ENCODE assay signal across 8 cellular contexts in the genomic region with DNA sequence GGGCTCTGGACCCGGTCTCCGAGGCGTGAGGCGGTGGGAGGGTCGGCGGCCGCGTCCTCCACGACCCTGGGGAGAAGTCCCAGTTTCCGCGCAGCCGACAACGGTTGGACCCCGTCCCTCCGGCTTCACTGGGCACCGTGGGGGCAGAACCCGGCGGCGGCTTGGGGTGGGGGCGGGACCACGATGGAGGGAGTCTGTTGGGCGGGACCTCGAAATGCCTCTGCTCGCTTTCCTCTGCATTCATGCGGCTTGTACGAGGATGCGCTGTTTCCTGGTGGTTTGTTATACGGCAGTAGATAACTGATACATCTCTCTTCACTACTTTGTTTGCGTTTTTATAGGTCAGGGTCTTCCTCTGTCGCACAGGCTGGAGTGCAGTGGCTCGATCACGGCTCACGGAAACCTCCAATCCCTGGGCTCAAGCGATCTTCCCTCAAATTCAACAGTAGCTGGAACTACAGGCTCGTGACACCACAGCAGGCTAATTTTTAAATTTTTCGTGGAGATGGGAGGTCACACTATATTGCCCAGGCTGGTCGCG. TPM values are rescaled to one million over a fixed set of nuclear protein-coding genes. Genes with fewer than 3 reads are reported as not detected.
DNase-seq lines count a peak whose midpoint lies in the region; ATAC-seq and TF ChIP-seq lines count a peak whose summit lies in the region.

No MANE protein-coding gene starts in this region.

- DNase-seq in A673 (ENCODE audit: low spot score): peak; percentile 75
- no peak for DNase-seq in chondrocyte (ENCODE audit: low spot score)
- DNase-seq in stimulated activated CD4-positive, alpha-beta T cell treated with anti-CD3 and anti-CD28 coated beads, Interleukin-4, amount 100 ng/mL, for 1 hour: peak; percentile 63
- no peak for DNase-seq in kidney glomerular epithelial cell (lab: John Stamatoyannopoulos, UW)

- peak in 1 of 2 donors; percentile 2 for TF ChIP-seq RAD21 in liver (IDR thresholded peaks at IDR 0.05)

- intact Hi-C loops in A673 (cut with micrococcal nuclease; ENCODE audit: unreplicated experiment): no loop called here

- CTCF ChIA-PET in A673 (lab: Charles Lee) (no interaction called here), HEK293 (lab: Yijun Ruan, JAX) (interaction anchor here (1.2 to 1.3 kb wide), 2 partner anchors 168 to 206 kb away, joined by 5 to 7 read pairs; no protein-coding TSS in a partner anchor)

- BruUV-seq in A673 (replicated peaks; lab: Mats Ljungman, UMichigan): TSS peak; percentile 69

- no peaks in the 10 kb centered on the region for H3K4me1 ChIP-seq in A673 (ENCODE audit: insufficient read depth, low read length, poor library complexity, severe bottlenecking)
- H3K4me1 ChIP-seq in HEK293 (ENCODE audit: control insufficient read depth, insufficient read depth, low read length): no peaks in the 10 kb centered on the region
- peaks cover 0 to 4% (median 1%) of the 10 kb centered on the region in 4 donors for H3K4me1 ChIP-seq in liver (ENCODE audit: control insufficient read depth in 4 of 4, insufficient read depth in 4 of 4, low read length in 3 of 4)

- no peak for ATAC-seq in HG03565 (IDR thresholded peaks at IDR 0.05; ENCODE audit: unreplicated experiment)

- peak overlapping the region; percentile 90 for H3K4me3 Mint-ChIP-seq in chondrocyte (ENCODE audit: unreplicated experiment)

- no peaks in the 10 kb centered on the region for H3K27me3 Mint-ChIP-seq in chondrocyte (ENCODE audit: low read depth)

- no peaks in the 10 kb centered on the region for H3K9me3 Mint-ChIP-seq in chondrocyte (ENCODE audit: low read depth)

- H3K4me3 ChIP-seq in A673 (ENCODE audit: low read depth, low read length, poor library complexity, severe bottlenecking) (peak overlapping the region; percentile 64), HEK293 (ENCODE audit: low read depth, low read length) (peak overlapping the region; percentile 25), liver (ENCODE audit: low read depth in 1 of 3, low read length in 3 of 3) (peak overlapping the region; percentile 84 to 88 (median 85))

- TF ChIP-seq CTCF in A673 (conservative IDR thresholded peaks at IDR 0.05; ENCODE audit: low read depth, low read length): no peak
- TF ChIP-seq CTCF in HEK293 (tag by site-specific recombination; IDR thresholded peaks at IDR 0.05): no peak
- TF ChIP-seq CTCF in VCaP (conservative IDR thresholded peaks at IDR 0.05): no peak
- no peak for TF ChIP-seq CTCF in chondrocyte (IDR thresholded peaks at IDR 0.05)
- no peak for TF ChIP-seq CTCF in liver (IDR thresholded peaks at IDR 0.05; ENCODE audit: low read depth, low read length, missing input control)

- POLR2A ChIA-PET in A673 (lab: Charles Lee; ENCODE audit: low non-redundant PET) (no interaction called here), HEK293 (lab: Yijun Ruan, JAX) (interaction anchor here (0.8 to 1.3 kb wide), 2 partner anchors 13 to 26 kb away, joined by 3 to 7 read pairs; partner anchors contain the start of gene FBXL12)

- peak overlapping the region; percentile 34 to 47 for H3K9ac ChIP-seq in liver (ENCODE audit: low read depth in 1 of 2, low read length in 2 of 2)

- no peaks in the 10 kb centered on the region for H3K36me3 Mint-ChIP-seq in chondrocyte (ENCODE audit: low read depth)

- 18% methylated on average over 38 of the region's 38 CpGs for WGBS in liver

- peak overlapping the region; percentile 79 for H3K27ac Mint-ChIP-seq in chondrocyte (ENCODE audit: unreplicated experiment)

- peaks cover 27% of the 10 kb centered on the region for H3K4me1 Mint-ChIP-seq in chondrocyte (ENCODE audit: low read depth)

- H3K27ac ChIP-seq in A673 (ENCODE audit: low read depth, low read length, poor library complexity, severe bottlenecking) (peak overlapping the region; percentile 65), HEK293 (ENCODE audit: extremely low read depth, low read depth, low read length) (no peak overlapping the region), VCaP (peak overlapping the region; percentile 56), liver (ENCODE audit: low read depth in 1 of 2, low read length in 2 of 2) (peak overlapping the region; percentile 74 to 95)

- H3K27me3 ChIP-seq in A673 (replicated peaks; ENCODE audit: insufficient read depth, low read depth, low read length, poor library complexity) (no peaks in the 10 kb centered on the region), liver (ENCODE audit: control insufficient read depth in 4 of 4, insufficient read depth in 4 of 4, low read length in 3 of 4) (no peaks in the 10 kb centered on the region)

- H3K36me3 ChIP-seq in A673 (ENCODE audit: insufficient read depth, low read length, poor library complexity, severe bottlenecking) (no peaks in the 10 kb centered on the region), HEK293 (ENCODE audit: control insufficient read depth in 2 of 2, insufficient read depth in 1 of 2, low read length in 2 of 2) (no peaks in the 10 kb centered on the region), liver (ENCODE audit: control insufficient read depth in 4 of 4, insufficient read depth in 3 of 4, low read depth in 1 of 4, low read length in 3 of 4) (no peaks in the 10 kb centered on the region)

- H3K9me3 ChIP-seq in A673 (ENCODE audit: low read depth, low read length, poor library complexity, severe bottlenecking) (no peaks in the 10 kb centered on the region), HEK293 (ENCODE audit: control insufficient read depth, insufficient read depth, low read depth, low read length) (no peaks in the 10 kb centered on the region), liver (ENCODE audit: control insufficient read depth in 4 of 4, low read length in 3 of 4) (no peaks in the 10 kb centered on the region)

TF ChIP-seq in HEK293, 187 proteins besides CTCF, POLR2A, EP300 and RAD21 (continues in another document):
- TF ChIP-seq, protein P1, sequence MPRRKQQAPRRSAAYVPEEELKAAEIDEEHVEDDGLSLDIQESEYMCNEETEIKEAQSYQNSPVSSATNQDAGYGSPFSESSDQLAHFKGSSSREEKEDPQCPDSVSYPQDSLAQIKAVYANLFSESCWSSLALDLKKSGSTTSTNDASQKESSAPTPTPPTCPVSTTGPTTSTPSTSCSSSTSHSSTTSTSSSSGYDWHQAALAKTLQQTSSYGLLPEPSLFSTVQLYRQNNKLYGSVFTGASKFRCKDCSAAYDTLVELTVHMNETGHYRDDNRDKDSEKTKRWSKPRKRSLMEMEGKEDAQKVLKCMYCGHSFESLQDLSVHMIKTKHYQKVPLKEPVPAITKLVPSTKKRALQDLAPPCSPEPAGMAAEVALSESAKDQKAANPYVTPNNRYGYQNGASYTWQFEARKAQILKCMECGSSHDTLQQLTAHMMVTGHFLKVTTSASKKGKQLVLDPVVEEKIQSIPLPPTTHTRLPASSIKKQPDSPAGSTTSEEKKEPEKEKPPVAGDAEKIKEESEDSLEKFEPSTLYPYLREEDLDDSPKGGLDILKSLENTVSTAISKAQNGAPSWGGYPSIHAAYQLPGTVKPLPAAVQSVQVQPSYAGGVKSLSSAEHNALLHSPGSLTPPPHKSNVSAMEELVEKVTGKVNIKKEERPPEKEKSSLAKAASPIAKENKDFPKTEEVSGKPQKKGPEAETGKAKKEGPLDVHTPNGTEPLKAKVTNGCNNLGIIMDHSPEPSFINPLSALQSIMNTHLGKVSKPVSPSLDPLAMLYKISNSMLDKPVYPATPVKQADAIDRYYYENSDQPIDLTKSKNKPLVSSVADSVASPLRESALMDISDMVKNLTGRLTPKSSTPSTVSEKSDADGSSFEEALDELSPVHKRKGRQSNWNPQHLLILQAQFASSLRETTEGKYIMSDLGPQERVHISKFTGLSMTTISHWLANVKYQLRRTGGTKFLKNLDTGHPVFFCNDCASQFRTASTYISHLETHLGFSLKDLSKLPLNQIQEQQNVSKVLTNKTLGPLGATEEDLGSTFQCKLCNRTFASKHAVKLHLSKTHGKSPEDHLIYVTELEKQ (tag by site-specific recombination; IDR thresholded peaks at IDR 0.05; ENCODE audit: borderline replicate concordance): no peak

TF ChIP-seq in liver, 16 proteins besides CTCF, POLR2A, EP300 and RAD21:
- TF ChIP-seq GABPA (IDR thresholded peaks at IDR 0.05 in 1 of 2, conservative IDR thresholded peaks at IDR 0.05 in 1 of 2): no peak
- no peak for TF ChIP-seq ATF3 (IDR thresholded peaks at IDR 0.05)
- no peak for TF ChIP-seq EGR1 (IDR thresholded peaks at IDR 0.05; ENCODE audit: low read depth in 2 of 2)
- no peak for TF ChIP-seq HNF4A (conservative IDR thresholded peaks at IDR 0.05)
- TF ChIP-seq NR2F2 (IDR thresholded peaks at IDR 0.05): no peak
- no peak for TF ChIP-seq FOXA1 (IDR thresholded peaks at IDR 0.05)
- no peak for TF ChIP-seq FOXA2 (IDR thresholded peaks at IDR 0.05)
- no peak for TF ChIP-seq YY1 (IDR thresholded peaks at IDR 0.05)
- no peak for TF ChIP-seq SP1 (IDR thresholded peaks at IDR 0.05)

RNA-seq across cellular contexts. Expression of gene ZNF846, which starts 24.6 kb away (rescaled TPM):
- total RNA-seq in A673 (2021) (3.9 and 7.7 TPM in 2 replicates), chondrocyte (18.8 to 20.3 TPM (median 19.4 TPM) in 3 replicates), liver (1 to 10 TPM; 6.6 to 9.4 TPM)
- polyA plus RNA-seq in liver: 1 to 10 TPM; 1.6 to 6.7 TPM

RNA-seq across cellular contexts. Expression of gene FBXL12, which starts 25.8 kb away (rescaled TPM):
- total RNA-seq in A673 (2021) (21.7 and 26.4 TPM in 2 replicates), chondrocyte (24.2 to 27.8 TPM (median 26.7 TPM) in 3 replicates), liver (10 to 100 TPM; 10.2 to 10.3 TPM)
- 10 to 100 TPM in 1 of 2 donors, 1 to 10 TPM in 1; 10.0 to 11.7 TPM for polyA plus RNA-seq in liver

RNA-seq across cellular contexts. Expression of gene UBL5, which starts 34.6 kb away (rescaled TPM):
- total RNA-seq in A673 (2021) (327 and 383 TPM in 2 replicates), chondrocyte (265 to 294 TPM (median 265 TPM) in 3 replicates), liver (100 to 1,000 TPM; 155 to 157 TPM)
- 100 to 1,000 TPM; 252 to 339 TPM for polyA plus RNA-seq in liver

RNA-seq across cellular contexts. Expression of gene PIN1, which starts 42.0 kb away (rescaled TPM):
- 177 and 179 TPM in 2 replicates for total RNA-seq in A673 (2021)
- 64.5 to 78.4 TPM (median 65.5 TPM) in 3 replicates for total RNA-seq in chondrocyte
- 10 to 100 TPM; 35.7 to 44.1 TPM for total RNA-seq in liver
- 10 to 100 TPM; 34.4 to 51.3 TPM for polyA plus RNA-seq in liver

Comparison
In these comparisons a context has a peak if more than half of its experiments do, and no peak if none do; other contexts are left out.
1. DNase-seq: peak in A673 (single experiment) and stimulated activated CD4-positive, alpha-beta T cell treated with anti-CD3 and anti-CD28 coated beads, Interleukin-4, amount 100 ng/mL, for 1 hour (single experiment); none in chondrocyte (single experiment) and kidney glomerular epithelial cell (single experiment).
2. H3K4me3 ChIP-seq: peak in every context shown above with its lines; median percentile 85 in liver; 64 in A673; 25 in HEK293.